ENCODE assay signal across 8 cellular contexts in the genomic region with DNA sequence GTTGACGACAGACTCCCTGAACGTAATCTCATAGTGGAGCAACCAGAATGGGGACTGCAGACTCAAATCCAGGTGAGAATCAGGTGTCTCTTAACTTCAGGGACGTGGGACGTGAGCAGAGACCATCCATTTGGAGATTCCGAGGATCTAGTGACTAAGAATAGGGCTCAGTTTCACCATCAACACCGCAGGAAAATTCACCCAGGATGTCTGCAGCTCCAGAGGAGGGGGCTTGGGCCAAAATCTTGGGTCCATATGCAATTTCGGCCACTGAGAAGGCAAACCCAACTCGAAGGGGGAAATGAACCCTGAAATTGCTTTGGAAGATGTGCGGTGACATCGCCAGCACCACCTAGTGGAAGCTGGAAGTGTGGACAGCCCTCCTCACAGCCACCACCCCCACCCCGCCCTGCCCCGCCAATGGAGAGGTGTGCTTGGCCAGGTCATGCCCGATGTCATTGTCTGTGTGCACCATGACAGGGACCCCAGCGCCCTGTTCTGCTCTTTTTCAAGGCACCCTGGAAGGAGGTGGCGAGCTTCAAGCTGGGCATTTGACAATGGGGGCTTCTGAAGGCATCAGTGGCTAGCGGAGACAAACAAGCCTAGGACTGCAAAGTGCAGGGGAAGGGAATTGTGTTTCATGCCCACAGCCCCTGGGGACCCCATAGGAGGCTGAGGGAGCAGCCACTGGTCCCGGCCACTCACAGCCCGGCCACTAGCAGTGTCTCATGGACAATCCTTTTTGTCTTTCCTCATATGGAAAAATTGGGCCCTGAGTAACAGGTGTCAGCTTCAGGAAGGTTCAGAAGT. TPM values are rescaled to one million over a fixed set of nuclear protein-coding genes. Genes with fewer than 3 reads are reported as not detected.
DNase-seq lines count a peak whose midpoint lies in the region; ATAC-seq lines count a peak whose summit lies in the region.

No MANE protein-coding gene starts in this region.

- peaks cover 31% of the 10 kb centered on the region for H3K36me3 Mint-ChIP-seq in activated CD4-positive, alpha-beta T cell treated with anti-CD3 and anti-CD28 coated beads, Interleukin-2, amount 10 ng/mL, durations not matched to agents 24 days and 14 days (ENCODE audit: low read depth)

- peak overlapping the region; percentile 9 for H3K27ac Mint-ChIP-seq in activated CD4-positive, alpha-beta T cell treated with anti-CD3 and anti-CD28 coated beads, Interleukin-2, amount 10 ng/mL, durations not matched to agents 24 days and 14 days

- no peak for ATAC-seq in GM21825 (IDR thresholded peaks at IDR 0.05; ENCODE audit: unreplicated experiment)

- peak; percentile 21 for DNase-seq in NCI-H146 (lab: John Stamatoyannopoulos, UW)
- no peak for DNase-seq in NCI-H146 treated with DMSO at 0.1 percent for 48 hours (lab: John Stamatoyannopoulos, UW; ENCODE audit: unreplicated experiment)
- peak; percentile 66 for DNase-seq in MV-4-11 (lab: John Stamatoyannopoulos, UW)
- peak; percentile 87 for DNase-seq in activated CD4-positive, alpha-beta T cell treated with anti-CD3 and anti-CD28 coated beads, Interleukin-2, amount 10 ng/mL, durations not matched to agents 24 days and 14 days
- DNase-seq in dedifferentiated amniotic fluid mesenchymal stem cell (ENCODE audit: extremely low spot score): peak; percentile 24
- peak; percentile 67 to 72 for DNase-seq in lung microvascular endothelial cell (ENCODE audit: low read depth in 2 of 2)
- DNase-seq in stimulated activated CD8-positive, alpha-beta memory T cell treated with anti-CD3 and anti-CD28 coated beads, Interleukin-2, amount 100 ng/mL, for 1 hour (ENCODE audit: low read depth in 2 of 2): peak; percentile 34 to 47

- H3K27me3 Mint-ChIP-seq in activated CD4-positive, alpha-beta T cell treated with anti-CD3 and anti-CD28 coated beads, Interleukin-2, amount 10 ng/mL, durations not matched to agents 24 days and 14 days: no peaks in the 10 kb centered on the region

- H3K4me3 Mint-ChIP-seq in activated CD4-positive, alpha-beta T cell treated with anti-CD3 and anti-CD28 coated beads, Interleukin-2, amount 10 ng/mL, durations not matched to agents 24 days and 14 days: no peak overlapping the region

- intact Hi-C loops in activated CD4-positive, alpha-beta T cell treated with anti-CD3 and anti-CD28 coated beads, Interleukin-2, amount 10 ng/mL, durations not matched to agents 24 days and 14 days (cut with micrococcal nuclease): loop anchor here (2.0 to 5.0 kb wide), 2 partner anchors 40 to 83 kb away; a partner anchor contains a TSS

- H3K4me1 Mint-ChIP-seq in activated CD4-positive, alpha-beta T cell treated with anti-CD3 and anti-CD28 coated beads, Interleukin-2, amount 10 ng/mL, durations not matched to agents 24 days and 14 days: peaks cover 10% of the 10 kb centered on the region

- H3K9me3 Mint-ChIP-seq in activated CD4-positive, alpha-beta T cell treated with anti-CD3 and anti-CD28 coated beads, Interleukin-2, amount 10 ng/mL, durations not matched to agents 24 days and 14 days: no peaks in the 10 kb centered on the region

RNA-seq across cellular contexts. Expression of a gene that starts 24.8 kb away (rescaled TPM):
- total RNA-seq in activated CD4-positive, alpha-beta T cell treated with anti-CD3 and anti-CD28 coated beads, Interleukin-2, amount 10 ng/mL, durations not matched to agents 24 days and 14 days: 36.2 and 37.3 TPM in 2 replicates
- 5.8 and 12.2 TPM in 2 replicates for total RNA-seq in lung microvascular endothelial cell

RNA-seq across cellular contexts. Expression of a gene that starts 38.4 kb away (rescaled TPM):
- 52.0 and 58.6 TPM in 2 replicates for total RNA-seq in activated CD4-positive, alpha-beta T cell treated with anti-CD3 and anti-CD28 coated beads, Interleukin-2, amount 10 ng/mL, durations not matched to agents 24 days and 14 days
- 39.4 and 42.5 TPM in 2 replicates for total RNA-seq in lung microvascular endothelial cell
